ENCODE assay signal across 8 cellular contexts in the genomic region with DNA sequence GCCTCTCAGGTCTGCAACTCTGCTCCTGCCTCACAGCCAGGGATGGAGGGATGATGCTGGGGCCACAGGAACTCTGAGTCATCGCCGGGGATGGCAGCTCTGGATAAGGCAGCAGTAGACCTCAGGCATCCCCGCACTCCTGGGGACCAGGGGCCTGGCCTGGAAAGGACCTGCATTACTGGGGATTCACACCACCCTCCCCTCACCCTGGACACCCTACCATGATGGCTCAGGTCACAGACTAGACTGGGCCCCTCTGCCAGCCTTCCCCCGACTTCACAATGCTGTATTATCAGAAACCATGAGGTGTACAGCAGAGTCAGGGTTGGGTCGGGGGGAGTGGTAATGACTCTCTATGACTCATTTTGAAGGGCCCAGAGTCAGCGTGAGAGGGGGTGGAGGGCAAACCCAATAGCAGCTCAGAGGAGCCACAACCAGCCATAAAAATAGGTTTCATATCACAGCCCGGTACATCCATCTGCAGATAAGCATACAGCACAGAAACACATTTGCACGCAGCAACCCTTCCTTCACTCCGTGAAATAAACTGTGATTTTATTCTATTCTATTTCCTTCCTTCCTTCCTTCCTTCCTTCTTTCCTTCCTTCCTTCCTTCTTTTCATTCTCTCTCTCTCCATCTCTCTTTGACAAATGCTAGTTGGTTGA. TPM values are rescaled to one million over a fixed set of nuclear protein-coding genes. Genes with fewer than 3 reads are reported as not detected.
DNase-seq lines count a peak whose midpoint lies in the region; ATAC-seq, FAIRE-seq and TF ChIP-seq lines count a peak whose summit lies in the region.

No MANE protein-coding gene starts in this region.

- H3K27ac ChIP-seq in A549 (no peak overlapping the region), foreskin keratinocyte (no peak overlapping the region)

- 25% methylated on average over 9 of the region's 9 CpGs for WGBS in A549 (ENCODE audit: missing lambda C conversion rate)

- no peak for TF ChIP-seq EP300 in A549 (IDR thresholded peaks at IDR 0.05)

- no peaks in the 10 kb centered on the region for H3K4me1 ChIP-seq in A549
- H3K4me1 ChIP-seq in foreskin keratinocyte: peaks cover 4% of the 10 kb centered on the region

- no peaks in the 10 kb centered on the region for H3K27me3 ChIP-seq in foreskin keratinocyte

- TF ChIP-seq CTCF in A549 (IDR thresholded peaks at IDR 0.05) (no peak), HFFc6 (IDR thresholded peaks at IDR 0.05) (no peak), foreskin keratinocyte (conservative IDR thresholded peaks at IDR 0.05) (no peak)

- CTCF ChIA-PET in A549 (lab: Yijun Ruan, JAX): no interaction called here

- H3K27me3 Mint-ChIP-seq in HFFc6 (ENCODE audit: insufficient read depth): peaks cover 6% of the 10 kb centered on the region; the same call in 1 of the 2 replicates
- H3K27me3 Mint-ChIP-seq in stimulated activated naive B cell treated with anti-CD40 and anti-IgM and Interleukin-4, amounts not matched to agents 10 μg/mL and 1 μg/mL and 100 μg/mL, for 72 hours: peaks cover 31 to 45% of the 10 kb centered on the region in 2 donors

- POLR2A ChIA-PET in A549 (lab: Yijun Ruan, JAX): no interaction called here

- H3K4me3 Mint-ChIP-seq in HFFc6: peak overlapping the region; percentile 51; the same call in 1 of the 2 replicates
- no peak overlapping the region for H3K4me3 Mint-ChIP-seq in stimulated activated naive B cell treated with anti-CD40 and anti-IgM and Interleukin-4, amounts not matched to agents 10 μg/mL and 1 μg/mL and 100 μg/mL, for 72 hours

- no peaks in the 10 kb centered on the region; the same call in 2 of the 3 replicates for H3K9me3 ChIP-seq in A549

- no peak for TF ChIP-seq RAD21 in A549 (conservative IDR thresholded peaks at IDR 0.05 in 1 of 2, IDR thresholded peaks at IDR 0.05 in 1 of 2)

- no peak for TF ChIP-seq POLR2A in A549 (IDR thresholded peaks at IDR 0.05; ENCODE audit: low read length)

- peak in 1 of 2 experiments; percentile 8 for DNase-seq in A549 (ENCODE audit: low read depth in 1 of 2, low spot score in 1 of 2)
- peak; percentile 46 for DNase-seq in HFFc6
- DNase-seq in activated CD4-positive, alpha-beta T cell treated with anti-CD3 and anti-CD28 coated beads, Interleukin-2, amount 50 U/mL, for 24 hours (ENCODE audit: low read depth in 1 of 2, low spot score in 1 of 2): peak; percentile 44 to 80
- peak; percentile 54 to 71 for DNase-seq in foreskin keratinocyte
- DNase-seq in stimulated activated naive B cell treated with anti-CD40 and anti-IgM and Interleukin-4, amounts not matched to agents 10 μg/mL and 1 μg/mL and 100 μg/mL, for 72 hours: no peak
- no peak for DNase-seq in NCI-H1436 treated with DMSO at 0.1 percent for 48 hours (lab: John Stamatoyannopoulos, UW)

- peak; percentile 42 to 57; a peak in 5 of 6 replicates for ATAC-seq in A549
- ATAC-seq in foreskin keratinocyte: peak; percentile 97
- peak; percentile 53 to 84 for ATAC-seq in stimulated activated naive B cell treated with anti-CD40 and anti-IgM and Interleukin-4, amounts not matched to agents 10 μg/mL and 1 μg/mL and 100 μg/mL, for 72 hours (replicated peaks)
- no peak for ATAC-seq in HG02571 (IDR thresholded peaks at IDR 0.05; ENCODE audit: unreplicated experiment)
- ATAC-seq in HG03175 (IDR thresholded peaks at IDR 0.05; ENCODE audit: unreplicated experiment): no peak

- no peaks in the 10 kb centered on the region for H3K9me3 Mint-ChIP-seq in HFFc6
- peaks cover 1 to 4% of the 10 kb centered on the region in 2 donors for H3K9me3 Mint-ChIP-seq in stimulated activated naive B cell treated with anti-CD40 and anti-IgM and Interleukin-4, amounts not matched to agents 10 μg/mL and 1 μg/mL and 100 μg/mL, for 72 hours

- H3K4me2 ChIP-seq in A549: no peak overlapping the region

- no peak for FAIRE-seq in A549 (lab: Jason Lieb, UNC)

- peak overlapping the region; percentile 68 for H3K27ac Mint-ChIP-seq in HFFc6
- no peak overlapping the region for H3K27ac Mint-ChIP-seq in stimulated activated naive B cell treated with anti-CD40 and anti-IgM and Interleukin-4, amounts not matched to agents 10 μg/mL and 1 μg/mL and 100 μg/mL, for 72 hours

- peaks cover 27% of the 10 kb centered on the region for H3K4me1 Mint-ChIP-seq in HFFc6 (ENCODE audit: low read depth)
- peaks cover 8 to 14% of the 10 kb centered on the region in 2 donors for H3K4me1 Mint-ChIP-seq in stimulated activated naive B cell treated with anti-CD40 and anti-IgM and Interleukin-4, amounts not matched to agents 10 μg/mL and 1 μg/mL and 100 μg/mL, for 72 hours

- no peaks in the 10 kb centered on the region for H3K36me3 Mint-ChIP-seq in HFFc6 (ENCODE audit: low read depth)
- peaks cover 0 to 6% of the 10 kb centered on the region in 2 donors for H3K36me3 Mint-ChIP-seq in stimulated activated naive B cell treated with anti-CD40 and anti-IgM and Interleukin-4, amounts not matched to agents 10 μg/mL and 1 μg/mL and 100 μg/mL, for 72 hours

- H3K4me3 ChIP-seq in A549: no peak overlapping the region

TF ChIP-seq in A549, 52 proteins besides CTCF, POLR2A, EP300 and RAD21 (continues in another document):
- TF ChIP-seq ELK1 (IDR thresholded peaks at IDR 0.05; ENCODE audit: low read depth, low read length): no peak
- no peak for TF ChIP-seq RARB (CRISPR knock-in tag; IDR thresholded peaks at IDR 0.05)
- no peak for TF ChIP-seq ZSCAN20 (CRISPR knock-in tag; IDR thresholded peaks at IDR 0.05)
- no peak for TF ChIP-seq SREBF2 (IDR thresholded peaks at IDR 0.05)
- TF ChIP-seq JUN (IDR thresholded peaks at IDR 0.05): no peak
- TF ChIP-seq, protein P1, sequence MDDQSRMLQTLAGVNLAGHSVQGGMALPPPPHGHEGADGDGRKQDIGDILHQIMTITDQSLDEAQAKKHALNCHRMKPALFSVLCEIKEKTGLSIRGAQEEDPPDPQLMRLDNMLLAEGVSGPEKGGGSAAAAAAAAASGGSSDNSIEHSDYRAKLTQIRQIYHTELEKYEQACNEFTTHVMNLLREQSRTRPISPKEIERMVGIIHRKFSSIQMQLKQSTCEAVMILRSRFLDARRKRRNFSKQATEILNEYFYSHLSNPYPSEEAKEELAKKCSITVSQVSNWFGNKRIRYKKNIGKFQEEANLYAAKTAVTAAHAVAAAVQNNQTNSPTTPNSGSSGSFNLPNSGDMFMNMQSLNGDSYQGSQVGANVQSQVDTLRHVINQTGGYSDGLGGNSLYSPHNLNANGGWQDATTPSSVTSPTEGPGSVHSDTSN (IDR thresholded peaks at IDR 0.05): no peak
- TF ChIP-seq, protein P2, sequence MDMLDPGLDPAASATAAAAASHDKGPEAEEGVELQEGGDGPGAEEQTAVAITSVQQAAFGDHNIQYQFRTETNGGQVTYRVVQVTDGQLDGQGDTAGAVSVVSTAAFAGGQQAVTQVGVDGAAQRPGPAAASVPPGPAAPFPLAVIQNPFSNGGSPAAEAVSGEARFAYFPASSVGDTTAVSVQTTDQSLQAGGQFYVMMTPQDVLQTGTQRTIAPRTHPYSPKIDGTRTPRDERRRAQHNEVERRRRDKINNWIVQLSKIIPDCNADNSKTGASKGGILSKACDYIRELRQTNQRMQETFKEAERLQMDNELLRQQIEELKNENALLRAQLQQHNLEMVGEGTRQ (IDR thresholded peaks at IDR 0.05): no peak
- TF ChIP-seq CBX8 (IDR thresholded peaks at IDR 0.05): no peak
- TF ChIP-seq CHD2 (IDR thresholded peaks at IDR 0.05; ENCODE audit: low read length, partially characterized antibody): no peak
- no peak for TF ChIP-seq ZNF302 (CRISPR knock-in tag; IDR thresholded peaks at IDR 0.05)
- TF ChIP-seq E2F6 (IDR thresholded peaks at IDR 0.05; ENCODE audit: borderline replicate concordance, low read depth): no peak
- TF ChIP-seq NFE2L2 (conservative IDR thresholded peaks at IDR 0.05; ENCODE audit: low read length): no peak
- no peak for TF ChIP-seq HEYL (CRISPR knock-in tag; IDR thresholded peaks at IDR 0.05)
- TF ChIP-seq, protein P3, sequence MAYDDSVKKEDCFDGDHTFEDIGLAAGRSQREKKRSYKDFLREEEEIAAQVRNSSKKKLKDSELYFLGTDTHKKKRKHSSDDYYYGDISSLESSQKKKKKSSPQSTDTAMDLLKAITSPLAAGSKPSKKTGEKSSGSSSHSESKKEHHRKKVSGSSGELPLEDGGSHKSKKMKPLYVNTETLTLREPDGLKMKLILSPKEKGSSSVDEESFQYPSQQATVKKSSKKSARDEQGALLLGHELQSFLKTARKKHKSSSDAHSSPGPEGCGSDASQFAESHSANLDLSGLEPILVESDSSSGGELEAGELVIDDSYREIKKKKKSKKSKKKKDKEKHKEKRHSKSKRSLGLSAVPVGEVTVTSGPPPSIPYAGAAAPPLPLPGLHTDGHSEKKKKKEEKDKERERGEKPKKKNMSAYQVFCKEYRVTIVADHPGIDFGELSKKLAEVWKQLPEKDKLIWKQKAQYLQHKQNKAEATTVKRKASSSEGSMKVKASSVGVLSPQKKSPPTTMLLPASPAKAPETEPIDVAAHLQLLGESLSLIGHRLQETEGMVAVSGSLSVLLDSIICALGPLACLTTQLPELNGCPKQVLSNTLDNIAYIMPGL (CRISPR knock-in tag; IDR thresholded peaks at IDR 0.05; ENCODE audit: borderline replicate concordance): no peak

RNA-seq across cellular contexts. Expression of gene DYNLRB2, which starts 28.8 kb away (rescaled TPM):
- polyA plus RNA-seq in A549 (2011; rRNA removed) (0.25 TPM in 1 of 2 replicates, not detected in the other), A549 (2017; fragmentation: RNase III; extraction: RNeasy Plus Mini Kit Qiagen cat#74134 plus additional on column Dnase treatment) (0.25 TPM in 1 of 3 replicates, not detected in the others), foreskin keratinocyte (0.20 and 0.77 TPM in 2 replicates)
- polyA plus RNA-seq in A549 (2012; cell fraction: cytosol; rRNA removed): not detected in 2 replicates
- not detected in 2 replicates for polyA plus RNA-seq in A549 (2012; cell fraction: nucleus; rRNA removed)
- polyA minus RNA-seq in A549 (2011; rRNA and poly(A)+ RNA removed): not detected in 2 replicates
- total RNA-seq in HFFc6 (2021; fragmentation: NEBNext Ultra II Directional; extraction: Animal tissue kit (Norgen Biotek cat#: 25700)): under 1 TPM in 1 of 6 experiments, not detected in 5; 0.52 TPM
- total RNA-seq in foreskin keratinocyte: 0.51 TPM in 1 of 2 replicates, not detected in the other

Comparison
In these comparisons a context has a peak if more than half of its experiments do, and no peak if none do; other contexts are left out.
1. ATAC-seq: peak in A549 (2 of 2), foreskin keratinocyte (single experiment) and stimulated activated naive B cell treated with anti-CD40 and anti-IgM and Interleukin-4, amounts not matched to agents 10 μg/mL and 1 μg/mL and 100 μg/mL, for 72 hours (2 of 2); none in HG02571 (single experiment) and HG03175 (single experiment).
2. DNase-seq: peak in HFFc6 (single experiment), activated CD4-positive, alpha-beta T cell treated with anti-CD3 and anti-CD28 coated beads, Interleukin-2, amount 50 U/mL, for 24 hours (2 of 2) and foreskin keratinocyte (2 of 2); none in stimulated activated naive B cell treated with anti-CD40 and anti-IgM and Interleukin-4, amounts not matched to agents 10 μg/mL and 1 μg/mL and 100 μg/mL, for 72 hours (single experiment) and NCI-H1436 treated with DMSO at 0.1 percent for 48 hours (single experiment).